ENCODE assay signal across 20 cellular contexts in the genomic region with DNA sequence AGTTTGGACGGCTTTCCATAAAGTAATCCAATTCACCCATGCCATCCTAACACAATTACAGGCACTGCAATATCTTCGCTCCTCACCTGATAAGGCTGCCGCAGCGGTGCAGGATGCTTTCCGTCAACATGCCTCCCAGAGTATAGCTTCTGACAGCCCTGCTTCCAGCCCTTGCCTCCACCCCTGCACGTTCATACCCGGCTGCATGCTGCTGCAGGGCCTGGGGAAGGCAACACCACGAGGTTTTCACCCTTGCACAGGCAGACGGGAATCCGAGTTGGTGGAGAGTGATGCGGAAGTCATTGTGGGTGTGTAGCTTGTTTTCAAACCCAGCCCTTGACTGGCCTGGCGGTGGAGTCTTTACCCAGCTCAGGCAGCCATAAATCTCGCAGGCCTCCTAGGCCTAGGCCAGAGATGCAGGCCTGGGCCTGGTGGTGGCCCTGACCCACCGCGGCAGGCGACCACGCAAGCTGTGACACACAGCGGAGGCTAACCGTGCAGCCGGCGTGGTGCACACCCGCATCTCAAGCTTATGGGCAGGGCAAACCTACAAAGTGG. TPM values are rescaled to one million over a fixed set of nuclear protein-coding genes. Genes with fewer than 3 reads are reported as not detected.
A peak's percentile ranks its signal among the peaks of the same experiment; 100 is the strongest.
DNase-seq lines count a peak whose midpoint lies in the region; ATAC-seq and TF ChIP-seq lines count a peak whose summit lies in the region.
"Had no signal": no experiment of that assay in that cellular context is flagged by ENCODE, and none has a peak within 500 bp of the region (broad histone marks: within the 10 kb centered on the region; RNA-seq: fewer than 3 reads in every experiment).

No MANE protein-coding gene starts in this region.

- intact Hi-C loops in A673 (cut with micrococcal nuclease; ENCODE audit: unreplicated experiment) (no loop called here), left ventricle myocardium inferior (cut with micrococcal nuclease) (no loop called here), sciatic nerve (cut with DNase I) (no loop called here)

- no peak for ATAC-seq in sciatic nerve
- no peak for ATAC-seq in GM18907 (IDR thresholded peaks at IDR 0.05; ENCODE audit: unreplicated experiment)
- ATAC-seq in GM18868 (IDR thresholded peaks at IDR 0.05; ENCODE audit: unreplicated experiment), result no peak
- ATAC-seq: activated naive CD8-positive, alpha-beta T cell treated with anti-CD3 and anti-CD28 coated beads, Interleukin-2, amount 50 U/mL, for 24 hours; T-helper 17 cell had no signal

- CTCF ChIA-PET in A673 (lab: Charles Lee), result no interaction called here

- no peak for TF ChIP-seq CTCF in A673 (conservative IDR thresholded peaks at IDR 0.05; ENCODE audit: low read depth, low read length)
- no peak for TF ChIP-seq CTCF in left ventricle myocardium inferior (IDR thresholded peaks at IDR 0.05; ENCODE audit: borderline replicate concordance)

- no TSS peak for BruUV-seq in A673 (replicated peaks; lab: Mats Ljungman, UMichigan)

- H3K36me3 ChIP-seq in A673 (ENCODE audit: insufficient read depth, low read length, poor library complexity, severe bottlenecking) (peaks cover 12% of the 10 kb centered on the region), left ventricle myocardium inferior (no peaks in the 10 kb centered on the region)
- H3K36me3 ChIP-seq: prostate gland had no signal

- POLR2A ChIA-PET in A673 (lab: Charles Lee; ENCODE audit: low non-redundant PET), result no interaction called here

- H3K27ac ChIP-seq in A673 (ENCODE audit: low read depth, low read length, poor library complexity, severe bottlenecking) (peak overlapping the region; percentile 75), left ventricle myocardium inferior (replicated peaks) (peak overlapping the region; percentile 93)
- H3K27ac ChIP-seq: prostate gland had no signal

- H3K27me3 ChIP-seq in A673 (replicated peaks; ENCODE audit: insufficient read depth, low read depth, low read length, poor library complexity) (no peaks in the 10 kb centered on the region), left ventricle myocardium inferior (ENCODE audit: low read depth) (peaks cover 46% of the 10 kb centered on the region)

- H3K4me1 ChIP-seq in A673 (ENCODE audit: insufficient read depth, low read length, poor library complexity, severe bottlenecking) (peaks cover 91% of the 10 kb centered on the region), left ventricle myocardium inferior (peaks cover 80% of the 10 kb centered on the region)
- H3K4me1 ChIP-seq: prostate gland had no signal

- H3K4me3 ChIP-seq in A673 (ENCODE audit: low read depth, low read length, poor library complexity, severe bottlenecking) (peak overlapping the region; percentile 30), left ventricle myocardium inferior (peak overlapping the region; percentile 44)
- H3K4me3 ChIP-seq: prostate gland had no signal

- DNase-seq in A673 (ENCODE audit: low spot score), result peak; percentile 79
- peak; percentile 99 for DNase-seq in SK-N-DZ (ENCODE audit: low spot score)
- no peak for DNase-seq in left ventricle myocardium inferior
- peak; percentile 58 for DNase-seq in sciatic nerve (ENCODE audit: low spot score)
- DNase-seq in NCI-H1048 (lab: John Stamatoyannopoulos, UW), result no peak
- DNase-seq in NCI-H226, result no peak
- DNase-seq: activated CD4-positive, alpha-beta T cell treated with anti-CD3 and anti-CD28 coated beads, Interleukin-2, amount 10 ng/mL, durations not matched to agents 24 days and 14 days; activated naive CD8-positive, alpha-beta T cell treated with anti-CD3 and anti-CD28 coated beads, Interleukin-2, amount 50 U/mL, for 24 hours; naive B cell; NCI-H82; OCI-M1; stimulated activated CD8-positive, alpha-beta memory T cell treated with anti-CD3 and anti-CD28 coated beads, Interleukin-4, amount 100 ng/mL, for 48 hours; T-helper 17 cell had no signal

- H3K9me3 ChIP-seq in A673 (ENCODE audit: low read depth, low read length, poor library complexity, severe bottlenecking) (no peaks in the 10 kb centered on the region), left ventricle myocardium inferior (replicated peaks) (no peaks in the 10 kb centered on the region)
- H3K9me3 ChIP-seq: prostate gland had no signal

RNA-seq across cellular contexts. Expression of a gene that starts 12.7 kb away (rescaled TPM):
- total RNA-seq in A673 (2021) (52.2 and 56.2 TPM in 2 replicates), left ventricle myocardium inferior (6.2 TPM), sciatic nerve (38.9 TPM)
- 16.3 and 17.2 TPM in 2 replicates for polyA plus RNA-seq in SK-N-DZ (2014; cell fraction: cytosol; rRNA removed)
- polyA plus RNA-seq in SK-N-DZ (2014; cell fraction: nucleus; rRNA removed), result 18.2 and 24.6 TPM in 2 replicates
- total RNA-seq: activated CD4-positive, alpha-beta T cell treated with anti-CD3 and anti-CD28 coated beads, Interleukin-2, amount 10 ng/mL, durations not matched to agents 24 days and 14 days; activated T-helper 2 cell treated with anti-CD3 and anti-CD28 coated beads, Interferon-gamma antibody, Interleukin-2, Interleukin-4, amounts not matched to agents 10 μg/mL and 5 μg/mL and 100 μg/mL, durations not matched to agents 14 hours and 24 hours and 36 hours; MCF 10A; T-helper 17 cell had no signal
- polyA plus RNA-seq: IgD-negative memory B cell, keratinocyte had no signal

Comparison
In these comparisons a context has a peak if more than half of its experiments do, and no peak if none do; other contexts are left out.
1. DNase-seq: peak in A673 (single experiment), SK-N-DZ (single experiment) and sciatic nerve (single experiment); none in left ventricle myocardium inferior (single experiment), NCI-H1048 (single experiment) and NCI-H226 (single experiment).